Comparison of ENCODE assay signal across 8 cellular contexts in the genomic region with DNA sequence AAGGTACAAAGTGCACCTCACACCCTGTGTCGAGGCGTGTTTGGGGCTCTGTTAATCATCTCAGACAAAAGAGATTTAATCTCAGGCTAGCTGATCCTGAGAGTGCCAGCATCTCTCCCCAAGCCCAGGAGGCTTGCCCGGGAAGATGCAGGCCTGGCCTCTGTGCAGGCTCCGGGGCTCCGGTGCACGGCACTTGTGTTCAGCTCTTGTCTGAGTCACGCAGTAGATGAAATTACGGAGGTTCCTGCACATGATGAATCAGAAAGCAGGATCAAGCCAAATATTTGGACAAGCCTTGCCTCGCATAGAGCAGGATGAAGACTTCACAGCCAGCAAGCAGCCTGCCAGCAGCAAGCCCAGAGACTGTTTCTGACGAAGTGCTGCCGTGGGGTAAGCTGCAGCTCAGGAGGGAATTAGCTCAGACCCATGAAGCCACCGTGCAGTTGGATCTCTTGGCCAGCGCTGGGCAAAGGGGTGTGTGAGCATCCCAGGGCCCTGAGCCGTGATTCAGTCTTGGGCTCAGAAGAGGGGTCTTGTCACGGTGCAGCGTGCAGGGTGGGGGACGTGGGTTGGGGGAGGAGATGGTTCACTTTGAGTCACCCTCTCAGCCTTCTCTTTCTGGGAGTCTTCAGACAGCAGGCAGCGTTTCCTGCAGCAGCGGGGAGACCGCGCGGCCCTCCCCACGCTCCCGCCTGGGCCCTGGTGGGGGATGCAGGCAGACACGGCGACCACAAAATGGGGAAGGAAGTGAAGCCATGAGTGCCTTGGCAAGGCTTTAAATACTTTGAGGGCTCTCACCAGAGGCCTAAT.
DNase-seq lines count a peak whose midpoint lies in the region; ATAC-seq, FAIRE-seq and TF ChIP-seq lines count a peak whose summit lies in the region.

No MANE protein-coding gene starts in this region.

- TF ChIP-seq CTCF in coronary artery (IDR thresholded peaks at IDR 0.05): no peak
- no peak for TF ChIP-seq CTCF in mesothelial cell of epicardium (IDR thresholded peaks at IDR 0.05; ENCODE audit: unreplicated experiment)
- no peak for TF ChIP-seq CTCF in glutamatergic neuron (IDR thresholded peaks at IDR 0.05; ENCODE audit: partially characterized antibody, unreplicated experiment)

- H3K4me1 Mint-ChIP-seq in mesothelial cell of epicardium (peaks cover 18% of the 10 kb centered on the region), glutamatergic neuron (ENCODE audit: low read depth, unreplicated experiment) (peaks cover 33% of the 10 kb centered on the region)

- peak overlapping the region; percentile 38 for H3K4me3 ChIP-seq in coronary artery

- H3K27me3 Mint-ChIP-seq in mesothelial cell of epicardium (ENCODE audit: low read depth) (peaks cover 4% of the 10 kb centered on the region), glutamatergic neuron (ENCODE audit: unreplicated experiment) (peaks cover 4% of the 10 kb centered on the region)

- H3K4me3 Mint-ChIP-seq in mesothelial cell of epicardium (no peak overlapping the region), glutamatergic neuron (ENCODE audit: unreplicated experiment) (no peak overlapping the region)

- peak; percentile 66 for ATAC-seq in GM18505 (IDR thresholded peaks at IDR 0.05; ENCODE audit: unreplicated experiment)
- ATAC-seq in HG03095 (IDR thresholded peaks at IDR 0.05; ENCODE audit: unreplicated experiment): peak; percentile 68
- ATAC-seq in GM18867 (IDR thresholded peaks at IDR 0.05; ENCODE audit: unreplicated experiment): no peak

- TF ChIP-seq POLR2A in GM18505 (IDR thresholded peaks at IDR 0.05; ENCODE audit: borderline replicate concordance, extremely low read depth, insufficient read depth, insufficient read length): no peak

- peak overlapping the region; percentile 60 to 90 for H3K27ac ChIP-seq in coronary artery

- FAIRE-seq in urothelium cell line (lab: Jason Lieb, UNC): peak; percentile 81

- H3K36me3 Mint-ChIP-seq in mesothelial cell of epicardium (no peaks in the 10 kb centered on the region), glutamatergic neuron (ENCODE audit: unreplicated experiment) (peaks cover 3% of the 10 kb centered on the region)

- no peaks in the 10 kb centered on the region for H3K9me3 Mint-ChIP-seq in mesothelial cell of epicardium
- H3K9me3 Mint-ChIP-seq in glutamatergic neuron (ENCODE audit: unreplicated experiment): peaks cover 9% of the 10 kb centered on the region

- H3K27ac Mint-ChIP-seq in mesothelial cell of epicardium (peak overlapping the region; percentile 9), glutamatergic neuron (ENCODE audit: unreplicated experiment) (no peak overlapping the region)

- DNase-seq in SK-N-DZ (ENCODE audit: low spot score): peak; percentile 56
- DNase-seq in coronary artery (ENCODE audit: low spot score): peak; percentile 88
- no peak for DNase-seq in mesothelial cell of epicardium (ENCODE audit: low spot score in 2 of 2, unreplicated experiment in 2 of 2)
- peak; percentile 83 for DNase-seq in urothelium cell line (ENCODE audit: low spot score)
- no peak for DNase-seq in glutamatergic neuron

Comparison
In these comparisons a context has a peak if more than half of its experiments do, and no peak if none do; other contexts are left out.
1. DNase-seq: peak in SK-N-DZ (single experiment), coronary artery (single experiment) and urothelium cell line (single experiment); none in mesothelial cell of epicardium (0 of 2) and glutamatergic neuron (single experiment).